In the genomic region with DNA sequence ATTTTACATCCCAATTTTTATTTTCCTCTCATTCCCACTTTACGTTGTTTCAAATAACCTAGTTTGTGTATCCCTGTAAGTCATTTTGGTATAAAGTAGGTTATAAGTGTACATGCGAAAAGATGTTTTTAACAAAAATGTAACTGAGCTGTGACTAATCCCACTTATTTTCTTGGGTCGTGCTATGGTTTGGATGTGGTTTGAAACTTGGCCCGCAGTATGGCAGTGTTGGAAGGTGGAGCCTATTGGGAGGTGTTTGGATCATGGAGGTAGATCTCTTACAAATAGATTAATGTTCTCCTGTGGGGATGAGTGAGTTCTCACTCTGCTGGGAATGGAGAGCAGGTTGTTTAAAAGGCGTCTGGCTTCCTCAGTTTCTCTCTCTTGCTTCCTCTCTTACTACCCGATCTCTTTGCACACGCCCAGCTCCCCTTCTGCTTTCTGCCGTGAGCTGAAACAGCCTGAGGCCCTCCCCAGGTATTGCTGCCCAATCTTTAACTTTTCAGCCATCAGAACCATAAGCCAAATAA, we compare ENCODE assay signal across 9 cellular contexts. TPM values are rescaled to one million over a fixed set of nuclear protein-coding genes. Genes with fewer than 3 reads are reported as not detected.
DNase-seq lines count a peak whose midpoint lies in the region; ATAC-seq and TF ChIP-seq lines count a peak whose summit lies in the region.
"Had no signal": no experiment of that assay in that cellular context is flagged by ENCODE, and none has a peak within 500 bp of the region (broad histone marks: within the 10 kb centered on the region; RNA-seq: fewer than 3 reads in every experiment).

No MANE protein-coding gene starts in this region.

- CTCF ChIA-PET in PC-9 (lab: Charles Lee) = no interaction called here

- H3K4me1 Mint-ChIP-seq in activated CD4-positive, alpha-beta T cell treated with anti-CD3 and anti-CD28 coated beads, Interleukin-2, amount 10 ng/mL, durations not matched to agents 24 days and 14 days = peaks cover 41% of the 10 kb centered on the region

- no peak overlapping the region for H2AFZ ChIP-seq in PC-9
- no peak overlapping the region for H2AFZ ChIP-seq in smooth muscle cell (ENCODE audit: low read depth)

- H4K20me1 ChIP-seq in PC-9 (ENCODE audit: insufficient read depth) (peaks cover 7% of the 10 kb centered on the region; the same call in 1 of the 2 replicates), smooth muscle cell (ENCODE audit: low read depth) (peaks cover 49% of the 10 kb centered on the region)

- H3F3A ChIP-seq in PC-9 (ENCODE audit: insufficient read depth, low read depth) (peaks cover 39% of the 10 kb centered on the region), smooth muscle cell (ENCODE audit: low read depth) (peaks cover 76% of the 10 kb centered on the region)

- H3K4me2 ChIP-seq in PC-9 (peak overlapping the region; percentile 98), smooth muscle cell (peak overlapping the region; percentile 87)

- no peaks in the 10 kb centered on the region for H3K9me3 Mint-ChIP-seq in activated CD4-positive, alpha-beta T cell treated with anti-CD3 and anti-CD28 coated beads, Interleukin-2, amount 10 ng/mL, durations not matched to agents 24 days and 14 days

- peaks cover 77% of the 10 kb centered on the region for H3K36me3 Mint-ChIP-seq in activated CD4-positive, alpha-beta T cell treated with anti-CD3 and anti-CD28 coated beads, Interleukin-2, amount 10 ng/mL, durations not matched to agents 24 days and 14 days (ENCODE audit: low read depth)

- H3K27me3 Mint-ChIP-seq in activated CD4-positive, alpha-beta T cell treated with anti-CD3 and anti-CD28 coated beads, Interleukin-2, amount 10 ng/mL, durations not matched to agents 24 days and 14 days = no peaks in the 10 kb centered on the region

- intact Hi-C loops in activated CD4-positive, alpha-beta T cell treated with anti-CD3 and anti-CD28 coated beads, Interleukin-2, amount 10 ng/mL, durations not matched to agents 24 days and 14 days (cut with micrococcal nuclease) = loop anchor here (1.0 to 10.0 kb wide), 8 partner anchors 125 to 1765 kb away; a partner anchor contains a TSS
- intact Hi-C loops in PC-9 (cut with micrococcal nuclease; ENCODE audit: unreplicated experiment) = loop anchor here (1.0 to 2.0 kb wide), 6 partner anchors 29 to 269 kb away; a partner anchor contains a TSS

- H3K9me3 ChIP-seq in PC-9 (ENCODE audit: insufficient read depth, low read depth) (no peaks in the 10 kb centered on the region), smooth muscle cell (replicated peaks; ENCODE audit: low read depth) (no peaks in the 10 kb centered on the region)

- H3K4me1 ChIP-seq in PC-9 (replicated peaks; ENCODE audit: insufficient read depth) = peaks cover 38% of the 10 kb centered on the region
- H3K4me1 ChIP-seq in smooth muscle cell (ENCODE audit: low read depth) = peaks cover 22% of the 10 kb centered on the region

- H3K27me3 ChIP-seq in PC-9 (ENCODE audit: insufficient read depth, low read depth) (no peaks in the 10 kb centered on the region), smooth muscle cell (ENCODE audit: low read depth) (no peaks in the 10 kb centered on the region)

- peak overlapping the region; percentile 69 for H3K4me3 ChIP-seq in PC-9
- peak overlapping the region; percentile 73 for H3K4me3 ChIP-seq in epithelial cell of esophagus (ENCODE audit: low read length)
- H3K4me3 ChIP-seq in smooth muscle cell = peak overlapping the region; percentile 55

- no peak overlapping the region for H3K9ac ChIP-seq in smooth muscle cell (ENCODE audit: low read depth)

- H3K79me2 ChIP-seq in PC-9 (ENCODE audit: low read depth) (peaks cover 32% of the 10 kb centered on the region), smooth muscle cell (ENCODE audit: low read depth) (peaks cover 4% of the 10 kb centered on the region)

- 88% methylated on average over 8 of the region's 8 CpGs for WGBS in smooth muscle cell (ENCODE audit: low lambda C conversion rate)

- no peak for DNase-seq in activated CD4-positive, alpha-beta T cell treated with anti-CD3 and anti-CD28 coated beads, Interleukin-2, amount 10 ng/mL, durations not matched to agents 24 days and 14 days
- DNase-seq in activated CD4-positive, alpha-beta T cell treated with anti-CD3 and anti-CD28 coated beads for 48 hours = no peak
- DNase-seq in PC-9 = no peak
- no peak for DNase-seq in epithelial cell of esophagus (ENCODE audit: low read depth)
- DNase-seq in smooth muscle cell (lab: John Stamatoyannopoulos, UW; ENCODE audit: unreplicated experiment) = no peak
- DNase-seq in NCI-H1436 treated with DMSO at 0.1 percent for 48 hours (lab: John Stamatoyannopoulos, UW) = no peak
- no peak for DNase-seq in foreskin melanocyte
- DNase-seq: stimulated activated CD4-positive, alpha-beta T cell treated with anti-CD3 and anti-CD28 coated beads, Interleukin-4, amount 100 ng/mL, for 24 hours had no signal

- H3K36me3 ChIP-seq in PC-9 (ENCODE audit: low read depth) (peaks cover 23% of the 10 kb centered on the region), smooth muscle cell (ENCODE audit: low read depth) (no peaks in the 10 kb centered on the region)

- H3K27ac ChIP-seq in PC-9 (peak overlapping the region; percentile 51), smooth muscle cell (ENCODE audit: low read depth) (peak overlapping the region; percentile 55)

- peak overlapping the region; percentile 88 for H3K27ac Mint-ChIP-seq in activated CD4-positive, alpha-beta T cell treated with anti-CD3 and anti-CD28 coated beads, Interleukin-2, amount 10 ng/mL, durations not matched to agents 24 days and 14 days

- no peak for TF ChIP-seq CTCF in PC-9 (conservative IDR thresholded peaks at IDR 0.05)
- no peak for TF ChIP-seq CTCF in epithelial cell of esophagus (IDR thresholded peaks at IDR 0.05; ENCODE audit: insufficient read depth, low read depth, low read length, missing control alignments)
- no peak for TF ChIP-seq CTCF in smooth muscle cell (IDR thresholded peaks at IDR 0.05; ENCODE audit: borderline replicate concordance, insufficient read depth, poor library complexity, severe bottlenecking)

- peak overlapping the region; percentile 94 for H3K4me3 Mint-ChIP-seq in activated CD4-positive, alpha-beta T cell treated with anti-CD3 and anti-CD28 coated beads, Interleukin-2, amount 10 ng/mL, durations not matched to agents 24 days and 14 days

- no peaks in the 10 kb centered on the region for H3K9me2 ChIP-seq in PC-9 (ENCODE audit: insufficient read depth)

- ATAC-seq in HG03108 (IDR thresholded peaks at IDR 0.05; ENCODE audit: unreplicated experiment) = no peak

- POLR2A ChIA-PET in PC-9 (lab: Charles Lee; ENCODE audit: unreplicated experiment) = no interaction called here

- BruUV-seq in PC-9 (replicated peaks; lab: Mats Ljungman, UMichigan) = no TSS peak

RNA-seq across cellular contexts. Expression of a gene that starts 7.2 kb away (rescaled TPM):
- total RNA-seq in activated CD4-positive, alpha-beta T cell treated with anti-CD3 and anti-CD28 coated beads, Interleukin-2, amount 10 ng/mL, durations not matched to agents 24 days and 14 days = 738 and 745 TPM in 2 replicates
- total RNA-seq in PC-9 (2021) = 548 and 560 TPM in 2 replicates
- 731 and 1,140 TPM in 2 replicates for total RNA-seq in smooth muscle cell
- 817 and 878 TPM in 2 replicates for polyA plus RNA-seq in smooth muscle cell

RNA-seq across cellular contexts. Expression of a gene that starts 7.3 kb away (rescaled TPM):
- total RNA-seq in activated CD4-positive, alpha-beta T cell treated with anti-CD3 and anti-CD28 coated beads, Interleukin-2, amount 10 ng/mL, durations not matched to agents 24 days and 14 days = 11.9 and 13.4 TPM in 2 replicates
- total RNA-seq in PC-9 (2021) (16.1 and 17.0 TPM in 2 replicates), smooth muscle cell (5.8 and 7.1 TPM in 2 replicates)
- 0.24 and 0.93 TPM in 2 replicates for polyA plus RNA-seq in smooth muscle cell
